Comparison of ENCODE assay signal across 22 cellular contexts in genomic region chr11:7968686-7969085, GRCh38. TPM values are rescaled to one million over a fixed set of nuclear protein-coding genes. Genes with fewer than 3 reads are reported as not detected.
"Had no signal": no experiment of that assay in that cellular context is flagged by ENCODE, and none has a peak within 500 bp of the region (broad histone marks: within the 10 kb centered on the region; RNA-seq: fewer than 3 reads in every experiment).

No MANE protein-coding gene starts in this region.

- H3K4me1 ChIP-seq: prostate gland, right lobe of liver, vagina had no signal

- ATAC-seq: foreskin keratinocyte; right lobe of liver; stimulated activated memory B cell treated with anti-CD40 and anti-IgM and Interleukin-4, amounts not matched to agents 10 μg/mL and 1 μg/mL and 100 μg/mL, for 72 hours had no signal

- H3K4me3 ChIP-seq: dorsolateral prefrontal cortex, prostate gland, right lobe of liver, vagina had no signal

- DNase-seq: activated CD4-positive, CD25-positive, alpha-beta regulatory T cell treated with anti-CD3 and anti-CD28 coated beads, Interleukin-2, amount 50 U/mL, for 72 hours; activated naive CD8-positive, alpha-beta T cell treated with anti-CD3 and anti-CD28 coated beads, Interleukin-2, amount 10 ng/mL, durations not matched to agents 7 days and 5 days; anterior cingulate cortex; dorsolateral prefrontal cortex; endodermal cell; foreskin keratinocyte; immature natural killer cell; nephron progenitor cell; occipital lobe; right lobe of liver; stimulated activated CD4-positive, alpha-beta T cell treated with anti-CD3 and anti-CD28 coated beads, Interleukin-12 subunit alpha, Interleukin-12 subunit beta, amount 100 ng/mL, for 4 hours; stimulated activated CD4-positive, alpha-beta T cell treated with anti-CD3 and anti-CD28 coated beads, Interleukin-2, amount 100 ng/mL, for 24 hours; T-helper 9 cell had no signal

- H3K9me3 ChIP-seq: prostate gland, right lobe of liver, vagina had no signal

- H3K36me3 ChIP-seq: prostate gland, right lobe of liver, vagina had no signal

- H3K27ac ChIP-seq: dorsolateral prefrontal cortex, foreskin keratinocyte, prostate gland, right lobe of liver, vagina had no signal

- H3K27me3 ChIP-seq: dorsolateral prefrontal cortex, foreskin keratinocyte, right lobe of liver, vagina had no signal

RNA-seq across cellular contexts. Expression of gene NLRP10, which starts 3.4 kb away (rescaled TPM):
- total RNA-seq: activated CD8-positive, alpha-beta memory T cell treated with anti-CD3 and anti-CD28 coated beads for 36 hours; activated naive CD8-positive, alpha-beta T cell treated with anti-CD3 and anti-CD28 coated beads, Interleukin-2, amount 10 ng/mL, durations not matched to agents 7 days and 5 days; activated T-helper 1 cell treated with anti-CD3 and anti-CD28 coated beads, Interleukin-12 subunit alpha, Interleukin-12 subunit beta, Interleukin-2, Interleukin-4 antibody, amounts not matched to agents 30 ng/mL and 10 ng/mL and 1 ng/mL, durations not matched to agents 14 hours and 24 hours and 36 hours; mesenteric fat pad; occipital lobe; prostate gland; right lobe of liver; vagina had no signal
- polyA plus RNA-seq: esophagus, immature natural killer cell had no signal

RNA-seq across cellular contexts. Expression of gene OR10A3, which starts 27.2 kb away (rescaled TPM):
- total RNA-seq: activated CD8-positive, alpha-beta memory T cell treated with anti-CD3 and anti-CD28 coated beads for 36 hours; activated naive CD8-positive, alpha-beta T cell treated with anti-CD3 and anti-CD28 coated beads, Interleukin-2, amount 10 ng/mL, durations not matched to agents 7 days and 5 days; activated T-helper 1 cell treated with anti-CD3 and anti-CD28 coated beads, Interleukin-12 subunit alpha, Interleukin-12 subunit beta, Interleukin-2, Interleukin-4 antibody, amounts not matched to agents 30 ng/mL and 10 ng/mL and 1 ng/mL, durations not matched to agents 14 hours and 24 hours and 36 hours; bronchial epithelial cell; dorsolateral prefrontal cortex; endodermal cell; foreskin keratinocyte; mesenteric fat pad; occipital lobe; prostate gland; right lobe of liver; vagina had no signal
- polyA plus RNA-seq: esophagus, foreskin keratinocyte, immature natural killer cell, thymus had no signal

RNA-seq across cellular contexts. Expression of gene OR10A6, which starts 37.6 kb away (rescaled TPM):
- total RNA-seq: activated CD8-positive, alpha-beta memory T cell treated with anti-CD3 and anti-CD28 coated beads for 36 hours; activated naive CD8-positive, alpha-beta T cell treated with anti-CD3 and anti-CD28 coated beads, Interleukin-2, amount 10 ng/mL, durations not matched to agents 7 days and 5 days; activated T-helper 1 cell treated with anti-CD3 and anti-CD28 coated beads, Interleukin-12 subunit alpha, Interleukin-12 subunit beta, Interleukin-2, Interleukin-4 antibody, amounts not matched to agents 30 ng/mL and 10 ng/mL and 1 ng/mL, durations not matched to agents 14 hours and 24 hours and 36 hours; bronchial epithelial cell; dorsolateral prefrontal cortex; endodermal cell; mesenteric fat pad; occipital lobe; prostate gland; right lobe of liver; vagina had no signal
- polyA plus RNA-seq: esophagus, foreskin keratinocyte, immature natural killer cell had no signal
